Comparison of ENCODE assay signal across 14 cellular contexts in the genomic region with DNA sequence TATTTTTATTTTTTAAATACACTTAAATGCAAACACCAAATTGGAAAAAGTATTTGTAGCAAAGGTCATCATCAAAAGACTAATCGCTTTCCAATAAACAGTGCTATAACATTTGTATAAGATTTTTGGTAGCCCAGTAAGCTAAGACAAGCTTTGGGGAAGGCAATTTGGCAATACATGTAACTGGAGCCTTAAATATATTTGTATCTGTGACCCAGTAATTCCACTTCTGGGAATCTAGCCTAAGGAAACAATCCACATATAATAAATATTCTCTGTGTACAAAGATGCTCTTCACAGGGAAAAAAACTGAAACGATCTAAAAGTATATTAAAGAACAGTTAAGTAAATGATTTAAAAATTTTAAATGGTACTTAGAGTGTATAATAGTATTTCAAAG.
"Had no signal": no experiment of that assay in that cellular context is flagged by ENCODE, and none has a peak within 500 bp of the region (broad histone marks: within the 10 kb centered on the region; RNA-seq: fewer than 3 reads in every experiment).

No MANE protein-coding gene starts in this region.

- H3K9me3 Mint-ChIP-seq: activated T-helper 1 cell treated with anti-CD3 and anti-CD28 coated beads, Interleukin-12 subunit alpha, Interleukin-12 subunit beta, Interleukin-2, Interleukin-4 antibody, amounts not matched to agents 30 ng/mL and 10 ng/mL and 1 ng/mL, durations not matched to agents 14 hours and 24 hours and 36 hours; effector memory CD8-positive, alpha-beta T cell; stimulated activated naive CD8-positive, alpha-beta T cell treated with anti-CD3 and anti-CD28 coated beads, Interleukin-15, amount 100 ng/mL, for 72 hours had no signal

- H3K4me1 ChIP-seq: spleen had no signal

- H3K27ac Mint-ChIP-seq: activated T-helper 1 cell treated with anti-CD3 and anti-CD28 coated beads, Interleukin-12 subunit alpha, Interleukin-12 subunit beta, Interleukin-2, Interleukin-4 antibody, amounts not matched to agents 30 ng/mL and 10 ng/mL and 1 ng/mL, durations not matched to agents 14 hours and 24 hours and 36 hours; effector memory CD8-positive, alpha-beta T cell; stimulated activated naive CD8-positive, alpha-beta T cell treated with anti-CD3 and anti-CD28 coated beads, Interleukin-15, amount 100 ng/mL, for 72 hours had no signal

- H3K4me3 Mint-ChIP-seq: activated T-helper 1 cell treated with anti-CD3 and anti-CD28 coated beads, Interleukin-12 subunit alpha, Interleukin-12 subunit beta, Interleukin-2, Interleukin-4 antibody, amounts not matched to agents 30 ng/mL and 10 ng/mL and 1 ng/mL, durations not matched to agents 14 hours and 24 hours and 36 hours; brain; effector memory CD8-positive, alpha-beta T cell; nephron; stimulated activated naive CD8-positive, alpha-beta T cell treated with anti-CD3 and anti-CD28 coated beads, Interleukin-15, amount 100 ng/mL, for 72 hours had no signal

- H3K36me3 ChIP-seq: lower lobe of right lung, spleen, upper lobe of left lung had no signal

- H3K27me3 Mint-ChIP-seq: brain had no signal

- DNase-seq: activated naive CD4-positive, alpha-beta T cell; cerebellar nuclear complex; dermis blood vessel endothelial cell; effector memory CD8-positive, alpha-beta T cell; lower lobe of right lung; nucleus accumbens; right cardiac atrium; spleen; stimulated activated naive CD8-positive, alpha-beta T cell treated with anti-CD3 and anti-CD28 coated beads, Interleukin-15, amount 100 ng/mL, for 72 hours; testis; upper lobe of left lung had no signal

- H3K4me3 ChIP-seq: lower lobe of right lung, spleen, testis, upper lobe of left lung had no signal

- H3K36me3 Mint-ChIP-seq: brain had no signal

- H3K27ac ChIP-seq: lower lobe of right lung, spleen, testis, upper lobe of left lung had no signal

- H3K27me3 ChIP-seq: testis, upper lobe of left lung had no signal

- H3K4me1 Mint-ChIP-seq: stimulated activated naive CD8-positive, alpha-beta T cell treated with anti-CD3 and anti-CD28 coated beads, Interleukin-15, amount 100 ng/mL, for 72 hours had no signal

- H3K9me3 ChIP-seq: lower lobe of right lung, spleen, testis, upper lobe of left lung had no signal
